Comparison of ENCODE assay signal across 35 cellular contexts in genomic region chr1:63772201-63772600, GRCh38. TPM values are rescaled to one million over a fixed set of nuclear protein-coding genes. Genes with fewer than 3 reads are reported as not detected.
DNase-seq lines count a peak whose midpoint lies in the region; ATAC-seq, FAIRE-seq and TF ChIP-seq lines count a peak whose summit lies in the region.
"Had no signal": no experiment of that assay in that cellular context is flagged by ENCODE, and none has a peak within 500 bp of the region (broad histone marks: within the 10 kb centered on the region; RNA-seq: fewer than 3 reads in every experiment).

No MANE protein-coding gene starts in this region.

- H3K4me3 ChIP-seq in PC-9, result no peak overlapping the region
- no peak overlapping the region for H3K4me3 ChIP-seq in epithelial cell of esophagus (ENCODE audit: low read length)
- H3K4me3 ChIP-seq: HAP-1, mucosa of descending colon, pancreas, SJSA1, thoracic aorta, vagina had no signal

- H3K27me3 Mint-ChIP-seq in nephron (ENCODE audit: low read depth), result peaks cover 4% of the 10 kb centered on the region

- peaks cover 22% of the 10 kb centered on the region for H3K4me1 Mint-ChIP-seq in nephron

- peak overlapping the region; percentile 60 for H3K27ac ChIP-seq in PC-9
- H3K27ac ChIP-seq: pancreas, SJSA1, thoracic aorta, vagina had no signal

- peaks cover 3% of the 10 kb centered on the region for H3K36me3 Mint-ChIP-seq in nephron (ENCODE audit: low read depth)
- H3K36me3 Mint-ChIP-seq: activated naive CD8-positive, alpha-beta T cell; natural killer cell; T-cell had no signal

- no TSS peak for BruUV-seq in PC-9 (replicated peaks; lab: Mats Ljungman, UMichigan)

- peak overlapping the region; percentile 80 for H3K4me2 ChIP-seq in PC-9

- POLR2A ChIA-PET in PC-9 (lab: Charles Lee; ENCODE audit: unreplicated experiment), result no interaction called here

- H3K27ac Mint-ChIP-seq in nephron, result peak overlapping the region; percentile 51 to 96 (median 67)
- H3K27ac Mint-ChIP-seq: activated CD4-positive, alpha-beta T cell treated with anti-CD3 and anti-CD28 coated beads, Interleukin-2, amount 10 ng/mL, durations not matched to agents 7 days and 5 days; activated naive CD8-positive, alpha-beta T cell; CD4-positive, alpha-beta T cell; natural killer cell; stimulated activated naive CD8-positive, alpha-beta T cell treated with anti-CD3 and anti-CD28 coated beads, Interleukin-15, Interleukin-2, amounts not matched to agents 100 ng/mL and 50 ng/mL, for 24 hours; T-cell had no signal

- H3K4me1 ChIP-seq in PC-9 (replicated peaks; ENCODE audit: insufficient read depth), result peaks cover 39% of the 10 kb centered on the region
- H3K4me1 ChIP-seq: HAP-1 had no signal

- H3K9me2 ChIP-seq in PC-9 (ENCODE audit: insufficient read depth), result no peaks in the 10 kb centered on the region

- intact Hi-C loops in PC-9 (cut with micrococcal nuclease; ENCODE audit: unreplicated experiment), result loop anchor here (2.0 to 10.0 kb wide), 4 partner anchors 79 to 393 kb away; no protein-coding TSS in a partner anchor

- no peaks in the 10 kb centered on the region for H3K9me3 Mint-ChIP-seq in nephron
- H3K9me3 Mint-ChIP-seq: activated CD4-positive, alpha-beta T cell treated with anti-CD3 and anti-CD28 coated beads, Interleukin-2, amount 10 ng/mL, durations not matched to agents 7 days and 5 days; CD4-positive, alpha-beta T cell; natural killer cell; stimulated activated naive CD8-positive, alpha-beta T cell treated with anti-CD3 and anti-CD28 coated beads, Interleukin-15, Interleukin-2, amounts not matched to agents 100 ng/mL and 50 ng/mL, for 24 hours; T-cell had no signal

- H3K79me2 ChIP-seq in PC-9 (ENCODE audit: low read depth), result peaks cover 31% of the 10 kb centered on the region

- peak overlapping the region; percentile 84 to 97 (median 87) for H3K4me3 Mint-ChIP-seq in nephron

- no peak for ATAC-seq in GM21515 (IDR thresholded peaks at IDR 0.05; ENCODE audit: unreplicated experiment)
- ATAC-seq: natural killer cell, pancreas, right cardiac atrium, T-cell had no signal

- peaks cover 32% of the 10 kb centered on the region; the same call in 1 of the 2 replicates for H3F3A ChIP-seq in PC-9 (ENCODE audit: insufficient read depth, low read depth)

- CTCF ChIA-PET in PC-9 (lab: Charles Lee), result interaction anchor here (2.0 kb wide), 1 partner anchor 80 kb away, joined by 11 read pairs; no protein-coding TSS in a partner anchor

- no peaks in the 10 kb centered on the region for H3K9me3 ChIP-seq in PC-9 (ENCODE audit: insufficient read depth, low read depth)
- H3K9me3 ChIP-seq: HAP-1, mucosa of descending colon, pancreas, SJSA1, thoracic aorta, vagina had no signal

- DNase-seq in Caki2 (ENCODE audit: low read depth) (peak; percentile 13), PC-9 (peak; percentile 34 to 87), epithelial cell of esophagus (ENCODE audit: low read depth) (peak; percentile 24), nucleus accumbens (lab: John Stamatoyannopoulos, UW) (no peak), GM19239 (ENCODE audit: insufficient read length, low spot score) (no peak)
- DNase-seq in activated T-cell treated with anti-CD3 and anti-CD28 coated beads, Interleukin-2, amount 50 U/mL, for 1 hour, result no peak
- DNase-seq: activated effector memory CD4-positive, alpha-beta T cell treated with anti-CD3 and anti-CD28 coated beads, Interleukin-2, amount 50 U/mL, for 16 hours; AML-193; aorta; CD4-positive, alpha-beta T cell; DMS 273 treated with DMSO at 0.1 percent for 48 hours; effector CD4-positive, alpha-beta T cell; erythroblast; KG1; mucosa of descending colon; MV-4-11; natural killer cell; NCI-H1436 treated with DMSO at 0.1 percent for 48 hours; NCI-H345; pancreas; right cardiac atrium; stimulated activated CD8-positive, alpha-beta memory T cell treated with anti-CD3 and anti-CD28 coated beads, Interleukin-4, amount 100 ng/mL, for 48 hours; T-cell had no signal

- in situ Hi-C loops in Caki2 (cut with HindIII; ENCODE audit: low pct_unique_long_range_greater_than_20kb, low sequenced_read_pairs), result no loop called here

- no peaks in the 10 kb centered on the region for H3K36me3 ChIP-seq in PC-9 (ENCODE audit: low read depth)
- H3K36me3 ChIP-seq: HAP-1, pancreas, thoracic aorta, vagina had no signal

- TF ChIP-seq CTCF in PC-9 (conservative IDR thresholded peaks at IDR 0.05) (no peak), epithelial cell of esophagus (IDR thresholded peaks at IDR 0.05; ENCODE audit: insufficient read depth, low read depth, low read length, missing control alignments) (no peak), nephron (IDR thresholded peaks at IDR 0.05; ENCODE audit: unreplicated experiment in 3 of 3) (no peak)

- no peaks in the 10 kb centered on the region for H4K20me1 ChIP-seq in PC-9 (ENCODE audit: insufficient read depth)

- no peaks in the 10 kb centered on the region for H3K27me3 ChIP-seq in PC-9 (ENCODE audit: insufficient read depth, low read depth)
- H3K27me3 ChIP-seq: pancreas, SJSA1, vagina had no signal

- FAIRE-seq in GM19239 (lab: Jason Lieb, UNC), result no peak
- FAIRE-seq: colon, islet of Langerhans, pancreas had no signal

- H2AFZ ChIP-seq in PC-9, result no peak overlapping the region

RNA-seq across cellular contexts. Expression of gene ROR1, which starts 1.6 kb away (rescaled TPM):
- 0.41 and 3.4 TPM in 2 replicates for total RNA-seq in Caki2 (2014; rRNA removed; shearing (Covaris generic); ENCODE audit: low replicate concordance)
- total RNA-seq in PC-9 (2021), result 16.0 and 19.0 TPM in 2 replicates
- total RNA-seq: activated CD4-positive, alpha-beta T cell treated with anti-CD3 and anti-CD28 coated beads, Interleukin-2, amount 10 ng/mL, durations not matched to agents 7 days and 5 days; activated CD8-positive, alpha-beta memory T cell treated with anti-CD3 and anti-CD28 coated beads for 36 hours; CD4-positive, alpha-beta T cell had no signal

Comparison
In these comparisons a context has a peak if more than half of its experiments do, and no peak if none do; other contexts are left out.
1. DNase-seq: peak in Caki2 (single experiment), PC-9 (2 of 2) and epithelial cell of esophagus (single experiment); none in activated T-cell treated with anti-CD3 and anti-CD28 coated beads, Interleukin-2, amount 50 U/mL, for 1 hour (single experiment), nucleus accumbens (0 of 56) and GM19239 (single experiment).